In the genomic region with DNA sequence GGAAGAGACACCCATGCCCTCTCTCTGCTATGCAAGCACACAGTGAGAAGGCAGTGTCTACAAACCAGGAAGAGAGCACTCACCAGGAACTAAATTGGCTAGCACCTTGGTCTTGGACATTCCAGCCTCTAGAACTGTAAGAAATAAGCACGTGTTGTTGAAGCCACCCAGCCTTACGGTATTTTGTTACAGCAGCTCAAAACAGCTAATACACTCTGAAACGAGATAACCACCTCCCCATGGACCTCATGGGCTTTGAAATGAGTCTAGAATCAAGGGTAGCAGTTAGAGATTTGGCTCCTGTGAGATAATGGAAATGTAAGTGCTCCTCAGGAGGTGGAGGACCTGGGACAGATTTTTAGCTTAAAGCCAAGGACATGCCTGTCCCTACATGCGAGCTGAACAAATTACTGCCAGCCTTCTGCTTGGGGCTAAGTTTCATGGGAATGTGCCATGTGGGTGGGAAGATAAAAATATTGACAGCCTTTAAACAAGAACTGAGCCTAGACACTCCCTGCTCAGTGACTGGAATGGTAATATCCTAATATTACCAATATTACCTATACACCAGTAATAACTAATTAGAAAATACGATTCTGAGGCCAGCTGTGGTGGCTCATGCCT, we compare ENCODE assay signal across 19 cellular contexts. TPM values are rescaled to one million over a fixed set of nuclear protein-coding genes. Genes with fewer than 3 reads are reported as not detected.
DNase-seq lines count a peak whose midpoint lies in the region; ATAC-seq, FAIRE-seq and TF ChIP-seq lines count a peak whose summit lies in the region.
"Had no signal": no experiment of that assay in that cellular context is flagged by ENCODE, and none has a peak within 500 bp of the region (broad histone marks: within the 10 kb centered on the region; RNA-seq: fewer than 3 reads in every experiment).

No MANE protein-coding gene starts in this region.

- H3K4me3 ChIP-seq in endodermal cell (ENCODE audit: low read length), result no peak overlapping the region
- H3K4me3 ChIP-seq: Peyer's patch, SK-N-MC had no signal

- peak; percentile 21 for FAIRE-seq in GM18507 (lab: Jason Lieb, UNC)

- no peaks in the 10 kb centered on the region for H3K27me3 Mint-ChIP-seq in CD4-positive, alpha-beta T cell
- peaks cover 1% of the 10 kb centered on the region for H3K27me3 Mint-ChIP-seq in endodermal cell (ENCODE audit: insufficient read depth)

- no peaks in the 10 kb centered on the region for H3K4me1 ChIP-seq in endodermal cell (ENCODE audit: control insufficient read depth, insufficient read depth, low read length)

- no peaks in the 10 kb centered on the region for H3K9me3 ChIP-seq in CD4-positive, alpha-beta T cell (ENCODE audit: control insufficient read depth, low read length)
- no peaks in the 10 kb centered on the region for H3K9me3 ChIP-seq in endodermal cell (ENCODE audit: control insufficient read depth, low read length)
- H3K9me3 ChIP-seq: Peyer's patch had no signal

- H3K4me3 Mint-ChIP-seq in CD4-positive, alpha-beta T cell, result peak overlapping the region; percentile 10
- no peak overlapping the region for H3K4me3 Mint-ChIP-seq in endodermal cell
- H3K4me3 Mint-ChIP-seq in stimulated activated effector memory CD8-positive, alpha-beta T cell treated with anti-CD3 and anti-CD28 coated beads, Interleukin-12 subunit alpha, Interleukin-12 subunit beta, amount 100 ng/mL, for 72 hours, result no peak overlapping the region
- H3K4me3 Mint-ChIP-seq: CD8-positive, alpha-beta T cell had no signal

- no peak overlapping the region for H3K9ac ChIP-seq in endodermal cell (ENCODE audit: extremely low read depth, low read length, poor library complexity, severe bottlenecking)

- no peak overlapping the region for H3K27ac ChIP-seq in CD4-positive, alpha-beta T cell (ENCODE audit: low read depth, low read length)
- H3K27ac ChIP-seq in endodermal cell (ENCODE audit: low read depth, low read length), result no peak overlapping the region
- H3K27ac ChIP-seq: Peyer's patch, SK-N-MC had no signal

- H3K27me3 ChIP-seq in CD4-positive, alpha-beta T cell (ENCODE audit: control insufficient read depth, insufficient read depth, low read length), result no peaks in the 10 kb centered on the region
- peaks cover 7% of the 10 kb centered on the region for H3K27me3 ChIP-seq in endodermal cell (ENCODE audit: control insufficient read depth, insufficient read depth, low read length, poor library complexity, severe bottlenecking)
- H3K27me3 ChIP-seq: Peyer's patch had no signal

- no peak for ATAC-seq in CD4-positive, alpha-beta T cell (ENCODE audit: poor library complexity)
- ATAC-seq in stimulated activated effector memory CD8-positive, alpha-beta T cell treated with anti-CD3 and anti-CD28 coated beads, Interleukin-12 subunit alpha, Interleukin-12 subunit beta, amount 100 ng/mL, for 72 hours, result no peak
- ATAC-seq in GM18502 (IDR thresholded peaks at IDR 0.05; ENCODE audit: poor library complexity, unreplicated experiment), result no peak
- ATAC-seq: CD8-positive, alpha-beta T cell had no signal

- peaks cover 3% of the 10 kb centered on the region for H3K36me3 Mint-ChIP-seq in CD4-positive, alpha-beta T cell (ENCODE audit: low read depth)
- no peaks in the 10 kb centered on the region for H3K36me3 Mint-ChIP-seq in endodermal cell (ENCODE audit: low read depth)
- H3K36me3 Mint-ChIP-seq in stimulated activated effector memory CD8-positive, alpha-beta T cell treated with anti-CD3 and anti-CD28 coated beads, Interleukin-12 subunit alpha, Interleukin-12 subunit beta, amount 100 ng/mL, for 72 hours, result peaks cover 11% of the 10 kb centered on the region

- CTCF ChIA-PET in CD4-positive, alpha-beta T cell (lab: Charles Lee), result no interaction called here

- no peak for TF ChIP-seq CTCF in CD4-positive, alpha-beta T cell (IDR thresholded peaks at IDR 0.05)
- TF ChIP-seq CTCF in endodermal cell (conservative IDR thresholded peaks at IDR 0.05), result no peak

- H3K9me3 Mint-ChIP-seq in CD4-positive, alpha-beta T cell, result no peaks in the 10 kb centered on the region
- H3K9me3 Mint-ChIP-seq in endodermal cell, result no peaks in the 10 kb centered on the region
- H3K9me3 Mint-ChIP-seq in stimulated activated effector memory CD8-positive, alpha-beta T cell treated with anti-CD3 and anti-CD28 coated beads, Interleukin-12 subunit alpha, Interleukin-12 subunit beta, amount 100 ng/mL, for 72 hours, result no peaks in the 10 kb centered on the region
- H3K9me3 Mint-ChIP-seq: CD8-positive, alpha-beta T cell had no signal

- WGBS in endodermal cell (ENCODE audit: insufficient coverage in 1 of 2, insufficient read length in 1 of 2), 2 experiments, result 89 to 95% methylated on average over 3 to 5 of the region's 5 CpGs

- POLR2A ChIA-PET in CD4-positive, alpha-beta T cell (lab: Charles Lee), result interaction anchor here (1.2 kb wide), 1 partner anchor 10 kb away, joined by 4 read pairs; no protein-coding TSS in a partner anchor

- H3K4me1 Mint-ChIP-seq in CD4-positive, alpha-beta T cell (ENCODE audit: low read depth), result peaks cover 20% of the 10 kb centered on the region
- H3K4me1 Mint-ChIP-seq in endodermal cell, result peaks cover 2% of the 10 kb centered on the region
- H3K4me1 Mint-ChIP-seq in stimulated activated effector memory CD8-positive, alpha-beta T cell treated with anti-CD3 and anti-CD28 coated beads, Interleukin-12 subunit alpha, Interleukin-12 subunit beta, amount 100 ng/mL, for 72 hours, result peaks cover 20% of the 10 kb centered on the region

- no peaks in the 10 kb centered on the region for H3K36me3 ChIP-seq in endodermal cell (ENCODE audit: control insufficient read depth, insufficient read depth, low read length)
- H3K36me3 ChIP-seq: Peyer's patch had no signal

- no peak overlapping the region for H3K27ac Mint-ChIP-seq in CD4-positive, alpha-beta T cell
- H3K27ac Mint-ChIP-seq in endodermal cell, result no peak overlapping the region
- H3K27ac Mint-ChIP-seq in stimulated activated effector memory CD8-positive, alpha-beta T cell treated with anti-CD3 and anti-CD28 coated beads, Interleukin-12 subunit alpha, Interleukin-12 subunit beta, amount 100 ng/mL, for 72 hours, result peak overlapping the region; percentile 37
- H3K27ac Mint-ChIP-seq: CD8-positive, alpha-beta T cell had no signal

- intact Hi-C loops in CD4-positive, alpha-beta T cell (cut with DNase I, micrococcal nuclease), result no loop called here

- no peak for DNase-seq in CD4-positive, alpha-beta T cell
- DNase-seq in GM18507 (ENCODE audit: extremely low spot score, insufficient read length, low read depth), result no peak
- peak; percentile 19 for DNase-seq in endodermal cell
- DNase-seq in stimulated activated effector memory CD8-positive, alpha-beta T cell treated with anti-CD3 and anti-CD28 coated beads, Interleukin-12 subunit alpha, Interleukin-12 subunit beta, amount 100 ng/mL, for 72 hours (ENCODE audit: low spot score in 2 of 2), result no peak
- no peak for DNase-seq in C1 segment of cervical spinal cord (lab: John Stamatoyannopoulos, UW)
- no peak for DNase-seq in nucleus accumbens (lab: John Stamatoyannopoulos, UW)
- DNase-seq: CD8-positive, alpha-beta T cell; DND-41; GDM1; KG1; NCI-H1048; NCI-H146; NCI-H2107; NCI-H226; NCI-H524 treated with DMSO at 0.1 percent for 48 hours; Peyer's patch; Right ventricle myocardium superior had no signal

RNA-seq across cellular contexts. Expression of a gene that starts 3.9 kb away (rescaled TPM):
- 10 to 100 TPM; 20.4 TPM for total RNA-seq in CD4-positive, alpha-beta T cell
- total RNA-seq in endodermal cell, result 10 to 100 TPM; 21.3 to 26.4 TPM
- polyA plus RNA-seq in endodermal cell (2013, experiment 1 of 2), result 19.0 TPM
- polyA plus RNA-seq in endodermal cell (2013, experiment 2 of 2), result 18.9 TPM

RNA-seq across cellular contexts. Expression of a gene that starts 54.0 kb away (rescaled TPM):
- 10 to 100 TPM; 35.7 to 38.5 TPM for total RNA-seq in CD4-positive, alpha-beta T cell
- 10 to 100 TPM; 34.1 to 44.8 TPM for total RNA-seq in endodermal cell
- 26.7 TPM for polyA plus RNA-seq in endodermal cell (2013, experiment 1 of 2)
- 25.0 TPM for polyA plus RNA-seq in endodermal cell (2013, experiment 2 of 2)
